Comparison of ENCODE assay signal across 30 cellular contexts in the genomic region with DNA sequence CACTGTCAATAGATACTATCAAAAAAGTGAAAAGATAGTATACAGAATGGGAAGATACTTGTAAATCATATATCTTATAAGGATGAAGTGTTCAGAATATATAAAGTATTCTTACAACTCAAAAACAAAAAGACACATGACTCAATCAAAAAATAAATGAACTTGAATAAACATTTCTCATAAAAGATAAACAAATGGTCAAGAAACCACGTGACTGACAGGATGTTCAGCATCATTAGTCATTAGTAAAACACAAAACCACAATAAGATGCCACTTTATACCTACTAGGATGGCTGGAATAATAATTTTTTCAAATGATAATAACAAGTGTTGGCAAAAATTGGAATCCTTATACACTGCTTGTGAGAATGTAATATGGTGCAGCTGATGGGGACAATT.
"Had no signal": no experiment of that assay in that cellular context is flagged by ENCODE, and none has a peak within 500 bp of the region (broad histone marks: within the 10 kb centered on the region; RNA-seq: fewer than 3 reads in every experiment).

No MANE protein-coding gene starts in this region.

- H3K4me1 ChIP-seq: adrenal gland had no signal

- H3K27me3 ChIP-seq: adrenal gland had no signal

- H3K36me3 ChIP-seq: adrenal gland had no signal

- H3K4me3 Mint-ChIP-seq: activated B cell treated with CpG ODN at 0.5 μM for 24 hours; activated CD4-positive, alpha-beta T cell treated with anti-CD3 and anti-CD28 coated beads, Interleukin-2, amount 10 ng/mL, durations not matched to agents 24 days and 14 days; activated naive CD4-positive, alpha-beta T cell treated with anti-CD3 and anti-CD28 coated beads, Interleukin-2, amount 10 ng/mL, durations not matched to agents 7 days and 5 days; activated naive CD8-positive, alpha-beta T cell treated with anti-CD3 and anti-CD28 coated beads, Interleukin-2, amount 10 ng/mL, durations not matched to agents 7 days and 5 days; activated T-cell treated with anti-CD3 and anti-CD28 coated beads, Interleukin-2, amount 50 U/mL, for 4 hours; activated T-helper 17 cell treated with anti-CD3 and anti-CD28 coated beads, Interleukin-2, amount 50 U/mL, for 72 hours; central memory CD8-positive, alpha-beta T cell; T-cell had no signal

- H3K27ac ChIP-seq: adrenal gland, SK-N-MC had no signal

- H3K36me3 Mint-ChIP-seq: activated naive CD4-positive, alpha-beta T cell treated with anti-CD3 and anti-CD28 coated beads, Interleukin-2, amount 10 ng/mL, durations not matched to agents 7 days and 5 days; activated naive CD8-positive, alpha-beta T cell treated with anti-CD3 and anti-CD28 coated beads, Interleukin-2, amount 10 ng/mL, durations not matched to agents 7 days and 5 days; T-cell had no signal

- FAIRE-seq: TTC549 had no signal

- H3K27me3 Mint-ChIP-seq: activated B cell treated with CpG ODN at 0.5 μM for 24 hours; activated CD4-positive, alpha-beta T cell treated with anti-CD3 and anti-CD28 coated beads, Interleukin-2, amount 10 ng/mL, durations not matched to agents 24 days and 14 days; activated naive CD4-positive, alpha-beta T cell treated with anti-CD3 and anti-CD28 coated beads, Interleukin-2, amount 10 ng/mL, durations not matched to agents 7 days and 5 days; activated naive CD8-positive, alpha-beta T cell treated with anti-CD3 and anti-CD28 coated beads, Interleukin-2, amount 10 ng/mL, durations not matched to agents 7 days and 5 days; activated T-helper 17 cell treated with anti-CD3 and anti-CD28 coated beads, Interleukin-2, amount 50 U/mL, for 72 hours; central memory CD8-positive, alpha-beta T cell; T-cell had no signal

- ATAC-seq: activated T-cell treated with anti-CD3 and anti-CD28 coated beads, Interleukin-2, amount 50 U/mL, for 4 hours; activated T-helper 17 cell treated with anti-CD3 and anti-CD28 coated beads, Interleukin-2, amount 50 U/mL, for 72 hours; Panc1; Right ventricle myocardium inferior; T-cell had no signal

- H3K4me3 ChIP-seq: adrenal gland, SK-N-MC had no signal

- DNase-seq: activated B cell treated with CpG ODN at 0.5 μM for 24 hours; activated CD4-positive, alpha-beta T cell treated with anti-CD3 and anti-CD28 coated beads for 1 hour; activated CD4-positive, alpha-beta T cell treated with anti-CD3 and anti-CD28 coated beads, Interleukin-2, amount 10 ng/mL, durations not matched to agents 24 days and 14 days; activated CD4-positive, alpha-beta T cell treated with anti-CD3 and anti-CD28 coated beads, Interleukin-2, amount 50 U/mL, for 48 hours; activated CD8-positive, alpha-beta memory T cell treated with anti-CD3 and anti-CD28 coated beads for 24 hours; activated gamma-delta T cell; activated naive CD4-positive, alpha-beta T cell treated with anti-CD3 and anti-CD28 coated beads, Interleukin-2, amount 10 ng/mL, durations not matched to agents 7 days and 5 days; activated naive CD8-positive, alpha-beta T cell treated with anti-CD3 and anti-CD28 coated beads, Interleukin-2, amount 10 ng/mL, durations not matched to agents 7 days and 5 days; activated T-cell treated with anti-CD3 and anti-CD28 coated beads, Interleukin-2, amount 50 U/mL, for 4 hours; adrenal gland; anterior cingulate cortex; Karpas-422; NCI-H1092; NCI-H1436; NCI-H1694 treated with DMSO at 0.1 percent for 48 hours; NCI-H2029 treated with DMSO at 0.1 percent for 48 hours; NCI-H345; NCI-H510A; NCI-H526 treated with DMSO at 0.1 percent for 48 hours; NCI-H82; RPMI8226; T-cell; T-helper 2 cell; T1000 had no signal

- H3K9me3 ChIP-seq: adrenal gland had no signal

- H3K4me1 Mint-ChIP-seq: activated B cell treated with CpG ODN at 0.5 μM for 24 hours; activated naive CD4-positive, alpha-beta T cell treated with anti-CD3 and anti-CD28 coated beads, Interleukin-2, amount 10 ng/mL, durations not matched to agents 7 days and 5 days; activated naive CD8-positive, alpha-beta T cell treated with anti-CD3 and anti-CD28 coated beads, Interleukin-2, amount 10 ng/mL, durations not matched to agents 7 days and 5 days; activated T-helper 17 cell treated with anti-CD3 and anti-CD28 coated beads, Interleukin-2, amount 50 U/mL, for 72 hours; central memory CD8-positive, alpha-beta T cell; T-cell had no signal

- H3K27ac Mint-ChIP-seq: activated B cell treated with CpG ODN at 0.5 μM for 24 hours; activated CD4-positive, alpha-beta T cell treated with anti-CD3 and anti-CD28 coated beads, Interleukin-2, amount 10 ng/mL, durations not matched to agents 24 days and 14 days; activated naive CD4-positive, alpha-beta T cell treated with anti-CD3 and anti-CD28 coated beads, Interleukin-2, amount 10 ng/mL, durations not matched to agents 7 days and 5 days; activated naive CD8-positive, alpha-beta T cell treated with anti-CD3 and anti-CD28 coated beads, Interleukin-2, amount 10 ng/mL, durations not matched to agents 7 days and 5 days; activated T-helper 17 cell treated with anti-CD3 and anti-CD28 coated beads, Interleukin-2, amount 50 U/mL, for 72 hours; T-cell had no signal
